ENCODE assay signal across 17 cellular contexts in the genomic region with DNA sequence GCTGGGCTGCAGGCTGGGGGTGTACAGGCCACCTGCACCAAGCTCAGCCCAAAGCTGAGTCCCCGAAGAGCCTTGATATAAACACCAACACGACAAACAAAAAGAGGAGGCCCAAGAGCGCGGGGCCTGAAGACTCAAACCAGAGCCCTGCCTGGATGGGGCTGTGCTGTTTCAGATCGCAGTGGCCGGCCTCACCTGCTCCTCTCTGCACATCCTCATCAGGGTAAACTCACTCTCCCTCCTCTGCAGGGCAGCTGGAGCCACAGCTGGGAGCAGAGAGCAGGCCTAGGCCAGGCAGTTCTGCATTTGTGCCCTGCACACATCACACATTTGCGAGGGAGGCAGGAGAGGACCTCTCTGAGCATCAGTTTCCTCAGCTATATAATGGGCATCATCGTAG. TPM values are rescaled to one million over a fixed set of nuclear protein-coding genes. Genes with fewer than 3 reads are reported as not detected.
A peak's percentile ranks its signal among the peaks of the same experiment; 100 is the strongest.
DNase-seq lines count a peak whose midpoint lies in the region; ATAC-seq and TF ChIP-seq lines count a peak whose summit lies in the region.
"Had no signal": no experiment of that assay in that cellular context is flagged by ENCODE, and none has a peak within 500 bp of the region (broad histone marks: within the 10 kb centered on the region; RNA-seq: fewer than 3 reads in every experiment).

No MANE protein-coding gene starts in this region.

- no peak for TF ChIP-seq CTCF in RWPE2 (IDR thresholded peaks at IDR 0.05; ENCODE audit: poor library complexity, severe bottlenecking)
- no peak for TF ChIP-seq CTCF in natural killer cell (IDR thresholded peaks at IDR 0.05)
- no peak for TF ChIP-seq CTCF in PC-9 (conservative IDR thresholded peaks at IDR 0.05)
- TF ChIP-seq CTCF in BE2C (IDR thresholded peaks at IDR 0.05; ENCODE audit: low read depth, low read length) = no peak

- H2AFZ ChIP-seq in PC-9 = no peak overlapping the region

- BruUV-seq in PC-9 (replicated peaks; lab: Mats Ljungman, UMichigan) = no TSS peak

- H3K27ac ChIP-seq in RWPE2 (ENCODE audit: poor library complexity, severe bottlenecking) (no peak overlapping the region), PC-9 (no peak overlapping the region)
- H3K27ac ChIP-seq: A549 had no signal

- no peak overlapping the region for H3K4me3 ChIP-seq in RWPE2 (ENCODE audit: severe bottlenecking)
- no peak overlapping the region for H3K4me3 ChIP-seq in PC-9
- H3K4me3 ChIP-seq in BE2C (ENCODE audit: low read depth, low read length) = no peak overlapping the region
- H3K4me3 ChIP-seq: A549 had no signal

- POLR2A ChIA-PET in PC-9 (lab: Charles Lee; ENCODE audit: unreplicated experiment) = no interaction called here

- no peaks in the 10 kb centered on the region for H3K36me3 Mint-ChIP-seq in natural killer cell

- peaks cover 11% of the 10 kb centered on the region for H3K4me1 ChIP-seq in RWPE2 (ENCODE audit: insufficient read depth, poor library complexity, severe bottlenecking)
- H3K4me1 ChIP-seq in PC-9 (replicated peaks; ENCODE audit: insufficient read depth) = peaks cover 11% of the 10 kb centered on the region
- peaks cover 4% of the 10 kb centered on the region for H3K4me1 ChIP-seq in BE2C

- ATAC-seq in Right ventricle myocardium inferior = no peak
- ATAC-seq in left cardiac atrium = no peak
- no peak for ATAC-seq in RWPE2 (ENCODE audit: low read depth)
- ATAC-seq in natural killer cell = no peak
- no peak for ATAC-seq in GM21526 (IDR thresholded peaks at IDR 0.05; ENCODE audit: low FRiP score, unreplicated experiment)
- ATAC-seq: A549 had no signal

- no peaks in the 10 kb centered on the region for H3K9me3 ChIP-seq in RWPE2 (ENCODE audit: severe bottlenecking)
- no peaks in the 10 kb centered on the region for H3K9me3 ChIP-seq in PC-9 (ENCODE audit: insufficient read depth, low read depth)
- peaks cover 3% of the 10 kb centered on the region; the same call in 1 of the 2 replicates for H3K9me3 ChIP-seq in BE2C
- H3K9me3 ChIP-seq: A549 had no signal

- peaks cover 13% of the 10 kb centered on the region; the same call in 1 of the 2 replicates for H3F3A ChIP-seq in PC-9 (ENCODE audit: insufficient read depth, low read depth)

- no peaks in the 10 kb centered on the region for H3K9me3 Mint-ChIP-seq in natural killer cell

- intact Hi-C loops in Right ventricle myocardium inferior (cut with DNase I) (no loop called here), left cardiac atrium (cut with DNase I) (loop anchor here in 1 of 2 donors (10.0 kb wide), 1 partner anchor 207 kb away; no protein-coding TSS in a partner anchor), natural killer cell (cut with micrococcal nuclease) (no loop called here), PC-9 (cut with micrococcal nuclease; ENCODE audit: unreplicated experiment) (no loop called here)

- H3K27ac Mint-ChIP-seq in natural killer cell = no peak overlapping the region

- H3K4me3 Mint-ChIP-seq in natural killer cell = peak overlapping the region; percentile 57
- H3K4me3 Mint-ChIP-seq: CD14-positive monocyte had no signal

- no peaks in the 10 kb centered on the region; the same call in 1 of the 2 replicates for H3K36me3 ChIP-seq in RWPE2 (ENCODE audit: low read depth)
- H3K36me3 ChIP-seq in PC-9 (ENCODE audit: low read depth) = no peaks in the 10 kb centered on the region
- peaks cover 8% of the 10 kb centered on the region; the same call in 1 of the 2 replicates for H3K36me3 ChIP-seq in BE2C

- no peak overlapping the region for H3K4me2 ChIP-seq in PC-9
- H3K4me2 ChIP-seq: A549 had no signal

- CTCF ChIA-PET in PC-9 (lab: Charles Lee) = interaction anchor here (0.5 kb wide), 1 partner anchor 807 kb away, joined by 3 read pairs; no protein-coding TSS in a partner anchor

- H4K20me1 ChIP-seq in PC-9 (ENCODE audit: insufficient read depth) = 0 out of 2 replicates have a peak, but pooled peaks cover 2% of the 10 kb centered on the region

- peaks cover 30 to 46% of the 10 kb centered on the region in 2 donors for H3K4me1 Mint-ChIP-seq in natural killer cell

- no peaks in the 10 kb centered on the region for H3K79me2 ChIP-seq in PC-9 (ENCODE audit: low read depth)

- H3K27me3 ChIP-seq in RWPE2 (ENCODE audit: insufficient read depth, poor library complexity, severe bottlenecking) = no peaks in the 10 kb centered on the region
- H3K27me3 ChIP-seq in PC-9 (ENCODE audit: insufficient read depth, low read depth) = no peaks in the 10 kb centered on the region
- H3K27me3 ChIP-seq in BE2C = no peaks in the 10 kb centered on the region

- H3K27me3 Mint-ChIP-seq in natural killer cell (ENCODE audit: low read depth in 2 of 2) = no peaks in the 10 kb centered on the region

- H3K9me2 ChIP-seq in PC-9 (ENCODE audit: insufficient read depth) = no peaks in the 10 kb centered on the region

- DNase-seq in Right ventricle myocardium inferior (ENCODE audit: missing footprints) (peak; percentile 45), left cardiac atrium (no peak), RWPE2 (ENCODE audit: low spot score) (peak; percentile 76), natural killer cell (no peak), PC-9 (no peak), A172 (ENCODE audit: low spot score) (no peak), BE2C (no peak)
- DNase-seq: Calu3, HCEC 1CT, NCI-H146, NCI-H2081 treated with DMSO at 0.1 percent for 48 hours, NCI-H2227 treated with DMSO at 0.1 percent for 48 hours, NCI-H526 treated with DMSO at 0.1 percent for 48 hours, OCI-M1 had no signal

RNA-seq across cellular contexts. Expression of a gene that starts 3.7 kb away (rescaled TPM):
- total RNA-seq in Right ventricle myocardium inferior (89.6 TPM), left cardiac atrium (100 to 1,000 TPM in 1 of 2 donors, 10 to 100 TPM in 1; 78.6 to 101 TPM), natural killer cell (100 to 1,000 TPM; 217 to 392 (median 264) TPM), PC-9 (2021) (19.3 and 25.6 TPM in 2 replicates)
- total RNA-seq in A172 (2014; rRNA removed; shearing (Covaris generic)) = 41.4 and 53.5 TPM in 2 replicates
- 24.9 TPM for polyA plus RNA-seq in BE2C (2012; ENCODE audit: insufficient read depth, insufficient read length, low read depth)

RNA-seq across cellular contexts. Expression of a gene that starts 36.4 kb away (rescaled TPM):
- total RNA-seq in Right ventricle myocardium inferior (14.6 TPM), left cardiac atrium (10 to 100 TPM; 14.3 to 14.5 TPM), natural killer cell (10 to 100 TPM; 50.3 to 66.8 (median 52.5) TPM), PC-9 (2021) (26.1 and 38.4 TPM in 2 replicates)
- 42.8 and 56.5 TPM in 2 replicates for total RNA-seq in A172 (2014; rRNA removed; shearing (Covaris generic))
- 75.8 TPM for polyA plus RNA-seq in BE2C (2012; ENCODE audit: insufficient read depth, insufficient read length, low read depth)

RNA-seq across cellular contexts. Expression of a gene that starts 57.9 kb away (rescaled TPM):
- total RNA-seq in Right ventricle myocardium inferior = not detected
- total RNA-seq in left cardiac atrium = not detected
- total RNA-seq in natural killer cell = not detected
- total RNA-seq in PC-9 (2021) = not detected in 2 replicates
- total RNA-seq in A172 (2014; rRNA removed; shearing (Covaris generic)) = not detected in 2 replicates
- polyA plus RNA-seq in BE2C (2012; ENCODE audit: insufficient read depth, insufficient read length, low read depth) = not detected
- total RNA-seq: Calu3 had no signal
- polyA plus RNA-seq: A549, CD14-positive monocyte had no signal

Comparison
In these comparisons a context has a peak if more than half of its experiments do, and no peak if none do; other contexts are left out.
1. DNase-seq: peak in Right ventricle myocardium inferior (single experiment) and RWPE2 (single experiment); none in left cardiac atrium (single experiment), natural killer cell (single experiment), PC-9 (0 of 2), A172 (single experiment) and BE2C (single experiment).